In genomic region chr9:93173365-93174150, GRCh38 we compare ENCODE assay signal across 26 cellular contexts. TPM values are rescaled to one million over a fixed set of nuclear protein-coding genes. Genes with fewer than 3 reads are reported as not detected.
DNase-seq lines count a peak whose midpoint lies in the region; ATAC-seq and TF ChIP-seq lines count a peak whose summit lies in the region.
"Had no signal": no experiment of that assay in that cellular context is flagged by ENCODE, and none has a peak within 500 bp of the region (broad histone marks: within the 10 kb centered on the region; RNA-seq: fewer than 3 reads in every experiment).

No MANE protein-coding gene starts in this region.

- H3K36me3 ChIP-seq in mucosa of descending colon (ENCODE audit: low read depth) (no peaks in the 10 kb centered on the region), colonic mucosa (no peaks in the 10 kb centered on the region)
- H3K36me3 ChIP-seq: breast epithelium, thyroid gland had no signal

- H3K27ac Mint-ChIP-seq in activated naive CD8-positive, alpha-beta T cell treated with anti-CD3 and anti-CD28 coated beads, Interleukin-2, amount 10 ng/mL, durations not matched to agents 7 days and 5 days = peak overlapping the region; percentile 41
- no peak overlapping the region for H3K27ac Mint-ChIP-seq in activated naive CD8-positive, alpha-beta T cell treated with anti-CD3 and anti-CD28 coated beads for 36 hours
- H3K27ac Mint-ChIP-seq in T-cell (peak overlapping the region; percentile 65 to 80), type B pancreatic cell (peak overlapping the region; percentile 58)
- no peak overlapping the region for H3K27ac Mint-ChIP-seq in activated CD8-positive, alpha-beta T cell treated with anti-CD3 and anti-CD28 coated beads for 36 hours
- H3K27ac Mint-ChIP-seq: dendritic cell treated with granulocyte-macrophage colony-stimulating factor and Interleukin-4, amounts not matched to agents 40 ng/mL and 50 ng/mL, for 4 days; HFFc6; stimulated activated naive CD8-positive, alpha-beta T cell treated with anti-CD3 and anti-CD28 coated beads, Interleukin-15, Interleukin-2, amounts not matched to agents 100 ng/mL and 50 ng/mL, for 24 hours had no signal

- no peaks in the 10 kb centered on the region for H3K9me3 Mint-ChIP-seq in activated naive CD8-positive, alpha-beta T cell treated with anti-CD3 and anti-CD28 coated beads, Interleukin-2, amount 10 ng/mL, durations not matched to agents 7 days and 5 days
- no peaks in the 10 kb centered on the region for H3K9me3 Mint-ChIP-seq in activated naive CD8-positive, alpha-beta T cell treated with anti-CD3 and anti-CD28 coated beads for 36 hours
- H3K9me3 Mint-ChIP-seq in T-cell (no peaks in the 10 kb centered on the region), type B pancreatic cell (no peaks in the 10 kb centered on the region)
- no peaks in the 10 kb centered on the region for H3K9me3 Mint-ChIP-seq in activated CD8-positive, alpha-beta T cell treated with anti-CD3 and anti-CD28 coated beads for 36 hours
- H3K9me3 Mint-ChIP-seq: dendritic cell treated with granulocyte-macrophage colony-stimulating factor and Interleukin-4, amounts not matched to agents 40 ng/mL and 50 ng/mL, for 4 days; HFFc6; neural crest cell; stimulated activated naive CD8-positive, alpha-beta T cell treated with anti-CD3 and anti-CD28 coated beads, Interleukin-15, Interleukin-2, amounts not matched to agents 100 ng/mL and 50 ng/mL, for 24 hours had no signal

- TF ChIP-seq CTCF in mucosa of descending colon (IDR thresholded peaks at IDR 0.05) (no peak), type B pancreatic cell (conservative IDR thresholded peaks at IDR 0.05) (no peak), colonic mucosa (IDR thresholded peaks at IDR 0.05) (no peak)
- TF ChIP-seq CTCF in activated CD8-positive, alpha-beta T cell treated with anti-CD3 and anti-CD28 coated beads for 36 hours (IDR thresholded peaks at IDR 0.05) = no peak

- H3K36me3 Mint-ChIP-seq in activated naive CD8-positive, alpha-beta T cell treated with anti-CD3 and anti-CD28 coated beads, Interleukin-2, amount 10 ng/mL, durations not matched to agents 7 days and 5 days = no peaks in the 10 kb centered on the region
- H3K36me3 Mint-ChIP-seq in activated naive CD8-positive, alpha-beta T cell treated with anti-CD3 and anti-CD28 coated beads for 36 hours = no peaks in the 10 kb centered on the region
- H3K36me3 Mint-ChIP-seq in T-cell = no peaks in the 10 kb centered on the region
- H3K36me3 Mint-ChIP-seq in type B pancreatic cell = no peaks in the 10 kb centered on the region
- H3K36me3 Mint-ChIP-seq in activated CD8-positive, alpha-beta T cell treated with anti-CD3 and anti-CD28 coated beads for 36 hours (ENCODE audit: low read depth) = no peaks in the 10 kb centered on the region

- CTCF ChIA-PET in T-cell (lab: Charles Lee) = no interaction called here
- CTCF ChIA-PET in activated CD8-positive, alpha-beta T cell treated with anti-CD3 and anti-CD28 coated beads for 36 hours (lab: Charles Lee) = no interaction called here

- no peak for DNase-seq in activated naive CD8-positive, alpha-beta T cell treated with anti-CD3 and anti-CD28 coated beads, Interleukin-2, amount 10 ng/mL, durations not matched to agents 7 days and 5 days
- no peak for DNase-seq in activated naive CD8-positive, alpha-beta T cell treated with anti-CD3 and anti-CD28 coated beads for 36 hours
- no peak for DNase-seq in T-cell
- no peak for DNase-seq in mucosa of descending colon
- no peak for DNase-seq in type B pancreatic cell (ENCODE audit: extremely low spot score, unreplicated experiment)
- DNase-seq in colonic mucosa = no peak
- no peak for DNase-seq in activated CD8-positive, alpha-beta T cell treated with anti-CD3 and anti-CD28 coated beads for 36 hours
- DNase-seq: activated CD4-positive, alpha-beta T cell treated with anti-CD3 and anti-CD28 coated beads, Interleukin-2, amount 50 U/mL, for 4 hours; activated effector memory CD4-positive, alpha-beta T cell treated with anti-CD3 and anti-CD28 coated beads, Interleukin-2, amount 50 U/mL, for 16 hours; AML-193; DMS79 treated with DMSO at 0.1 percent for 48 hours; head of caudate nucleus; HFFc6; left cardiac atrium; NCI-H446; stimulated activated CD4-positive, alpha-beta T cell treated with anti-CD3 and anti-CD28 coated beads, Interleukin-4, amount 100 ng/mL, for 24 hours; thyroid gland had no signal

- H3K4me1 ChIP-seq in mucosa of descending colon (ENCODE audit: low read depth) (no peaks in the 10 kb centered on the region), colonic mucosa (peaks cover 4% of the 10 kb centered on the region)
- H3K4me1 ChIP-seq: breast epithelium, thyroid gland had no signal

- H3K9ac ChIP-seq in colonic mucosa (ENCODE audit: low read depth in 2 of 2, low read length in 2 of 2) = no peak overlapping the region

- no peak overlapping the region for H3K27ac ChIP-seq in colonic mucosa
- H3K27ac ChIP-seq: breast epithelium, SK-N-MC, thyroid gland had no signal

- no peak for ATAC-seq in activated naive CD8-positive, alpha-beta T cell treated with anti-CD3 and anti-CD28 coated beads, Interleukin-2, amount 10 ng/mL, durations not matched to agents 7 days and 5 days (ENCODE audit: low read depth)
- ATAC-seq in T-cell (replicated peaks in 1 of 4) (peak in 3 of 4 experiments; percentile 48 to 64 (median 49)), mucosa of descending colon (peak; percentile 35), GM21737 (IDR thresholded peaks at IDR 0.05; ENCODE audit: unreplicated experiment) (no peak)
- ATAC-seq in activated CD8-positive, alpha-beta T cell treated with anti-CD3 and anti-CD28 coated beads for 36 hours = no peak
- ATAC-seq: GM12878, left cardiac atrium had no signal

- no peak overlapping the region for H3K4me3 Mint-ChIP-seq in activated naive CD8-positive, alpha-beta T cell treated with anti-CD3 and anti-CD28 coated beads, Interleukin-2, amount 10 ng/mL, durations not matched to agents 7 days and 5 days
- H3K4me3 Mint-ChIP-seq in activated naive CD8-positive, alpha-beta T cell treated with anti-CD3 and anti-CD28 coated beads for 36 hours = no peak overlapping the region
- H3K4me3 Mint-ChIP-seq in T-cell (peak overlapping the region in 1 of 3 donors; percentile 1), type B pancreatic cell (peak overlapping the region; percentile 45)
- no peak overlapping the region for H3K4me3 Mint-ChIP-seq in activated CD8-positive, alpha-beta T cell treated with anti-CD3 and anti-CD28 coated beads for 36 hours
- H3K4me3 Mint-ChIP-seq: dendritic cell treated with granulocyte-macrophage colony-stimulating factor and Interleukin-4, amounts not matched to agents 40 ng/mL and 50 ng/mL, for 4 days; HFFc6; neural crest cell; stimulated activated naive CD8-positive, alpha-beta T cell treated with anti-CD3 and anti-CD28 coated beads, Interleukin-15, Interleukin-2, amounts not matched to agents 100 ng/mL and 50 ng/mL, for 24 hours had no signal

- H3K27me3 ChIP-seq in colonic mucosa = no peaks in the 10 kb centered on the region
- H3K27me3 ChIP-seq: thyroid gland had no signal

- H3K4me1 Mint-ChIP-seq in activated naive CD8-positive, alpha-beta T cell treated with anti-CD3 and anti-CD28 coated beads, Interleukin-2, amount 10 ng/mL, durations not matched to agents 7 days and 5 days = no peaks in the 10 kb centered on the region
- H3K4me1 Mint-ChIP-seq in activated naive CD8-positive, alpha-beta T cell treated with anti-CD3 and anti-CD28 coated beads for 36 hours = no peaks in the 10 kb centered on the region
- H3K4me1 Mint-ChIP-seq in T-cell (peaks cover 0 to 5% (median 3%) of the 10 kb centered on the region in 3 donors), type B pancreatic cell (ENCODE audit: unreplicated experiment) (peaks cover 16% of the 10 kb centered on the region)
- H3K4me1 Mint-ChIP-seq in activated CD8-positive, alpha-beta T cell treated with anti-CD3 and anti-CD28 coated beads for 36 hours (ENCODE audit: low read depth) = peaks cover 2% of the 10 kb centered on the region

- H3K27me3 Mint-ChIP-seq in activated naive CD8-positive, alpha-beta T cell treated with anti-CD3 and anti-CD28 coated beads, Interleukin-2, amount 10 ng/mL, durations not matched to agents 7 days and 5 days = peaks cover 16% of the 10 kb centered on the region
- no peaks in the 10 kb centered on the region for H3K27me3 Mint-ChIP-seq in activated naive CD8-positive, alpha-beta T cell treated with anti-CD3 and anti-CD28 coated beads for 36 hours
- H3K27me3 Mint-ChIP-seq in T-cell = no peaks in the 10 kb centered on the region
- H3K27me3 Mint-ChIP-seq in type B pancreatic cell = no peaks in the 10 kb centered on the region
- no peaks in the 10 kb centered on the region for H3K27me3 Mint-ChIP-seq in activated CD8-positive, alpha-beta T cell treated with anti-CD3 and anti-CD28 coated beads for 36 hours
- H3K27me3 Mint-ChIP-seq: stimulated activated naive CD8-positive, alpha-beta T cell treated with anti-CD3 and anti-CD28 coated beads, Interleukin-15, Interleukin-2, amounts not matched to agents 100 ng/mL and 50 ng/mL, for 24 hours had no signal

- no peaks in the 10 kb centered on the region for H3K9me3 ChIP-seq in mucosa of descending colon
- H3K9me3 ChIP-seq in colonic mucosa = no peaks in the 10 kb centered on the region
- H3K9me3 ChIP-seq: breast epithelium, thyroid gland had no signal

- H3K4me3 ChIP-seq in mucosa of descending colon = no peak overlapping the region
- no peak overlapping the region for H3K4me3 ChIP-seq in colonic mucosa
- H3K4me3 ChIP-seq: breast epithelium, GM12878, SK-N-MC, smooth muscle cell, thyroid gland had no signal

- POLR2A ChIA-PET in activated naive CD8-positive, alpha-beta T cell treated with anti-CD3 and anti-CD28 coated beads, Interleukin-2, amount 10 ng/mL, durations not matched to agents 7 days and 5 days (lab: Charles Lee) = no interaction called here
- POLR2A ChIA-PET in T-cell (lab: Charles Lee) = no interaction called here
- POLR2A ChIA-PET in activated CD8-positive, alpha-beta T cell treated with anti-CD3 and anti-CD28 coated beads for 36 hours (lab: Charles Lee) = interaction anchor here (0.6 kb wide), 1 partner anchor 161 kb away, joined by 3 read pairs; no protein-coding TSS in a partner anchor

- intact Hi-C loops in mucosa of descending colon (cut with DNase I, micrococcal nuclease) (no loop called here), colonic mucosa (cut with DNase I) (no loop called here)
- intact Hi-C loops in activated CD8-positive, alpha-beta T cell treated with anti-CD3 and anti-CD28 coated beads for 36 hours (cut with micrococcal nuclease) = no loop called here

RNA-seq across cellular contexts. Expression of gene WNK2, which starts 10.4 kb away (rescaled TPM):
- under 1 TPM in 1 of 2 experiments, not detected in 1; 0.25 TPM for total RNA-seq in activated naive CD8-positive, alpha-beta T cell treated with anti-CD3 and anti-CD28 coated beads, Interleukin-2, amount 10 ng/mL, durations not matched to agents 7 days and 5 days
- total RNA-seq in activated naive CD8-positive, alpha-beta T cell treated with anti-CD3 and anti-CD28 coated beads for 36 hours = under 1 TPM; 0.88 to 0.89 TPM
- total RNA-seq in T-cell (under 1 TPM; 0.12 to 0.95 (median 0.48) TPM), mucosa of descending colon (100 to 1,000 TPM; 175 to 276 (median 201) TPM), type B pancreatic cell (ENCODE audit: low replicate concordance) (47.2 and 75.5 TPM in 2 replicates), colonic mucosa (100 to 1,000 TPM; 161 to 238 TPM)
- 1 to 10 TPM; 1.7 to 2.8 TPM for total RNA-seq in activated CD8-positive, alpha-beta T cell treated with anti-CD3 and anti-CD28 coated beads for 36 hours
- total RNA-seq: A172, HFFc6 had no signal

RNA-seq across cellular contexts. Expression of gene NINJ1, which starts 39.5 kb away (rescaled TPM):
- 10 to 100 TPM; 29.5 to 30.4 TPM for total RNA-seq in activated naive CD8-positive, alpha-beta T cell treated with anti-CD3 and anti-CD28 coated beads, Interleukin-2, amount 10 ng/mL, durations not matched to agents 7 days and 5 days
- total RNA-seq in activated naive CD8-positive, alpha-beta T cell treated with anti-CD3 and anti-CD28 coated beads for 36 hours = 10 to 100 TPM; 74.9 to 77.8 TPM
- 100 to 1,000 TPM in 1 of 5 donors, 10 to 100 TPM in 4; 29.2 to 110 (median 32.0) TPM for total RNA-seq in T-cell
- total RNA-seq in mucosa of descending colon = 10 to 100 TPM; 19.5 to 68.9 (median 23.2) TPM
- 19.4 and 21.6 TPM in 2 replicates for total RNA-seq in type B pancreatic cell (ENCODE audit: low replicate concordance)
- 10 to 100 TPM; 24.5 to 29.4 TPM for total RNA-seq in colonic mucosa
- 100 to 1,000 TPM; 118 to 120 TPM for total RNA-seq in activated CD8-positive, alpha-beta T cell treated with anti-CD3 and anti-CD28 coated beads for 36 hours

Comparison
In these comparisons a context has a peak if more than half of its experiments do, and no peak if none do; other contexts are left out.
1. H3K27ac Mint-ChIP-seq: peak in activated naive CD8-positive, alpha-beta T cell treated with anti-CD3 and anti-CD28 coated beads, Interleukin-2, amount 10 ng/mL, durations not matched to agents 7 days and 5 days (single experiment), T-cell (2 of 2) and type B pancreatic cell (single experiment); none in activated naive CD8-positive, alpha-beta T cell treated with anti-CD3 and anti-CD28 coated beads for 36 hours (single experiment) and activated CD8-positive, alpha-beta T cell treated with anti-CD3 and anti-CD28 coated beads for 36 hours (single experiment).
2. ATAC-seq: peak in T-cell (3 of 4) and mucosa of descending colon (single experiment); none in activated naive CD8-positive, alpha-beta T cell treated with anti-CD3 and anti-CD28 coated beads, Interleukin-2, amount 10 ng/mL, durations not matched to agents 7 days and 5 days (single experiment), GM21737 (single experiment) and activated CD8-positive, alpha-beta T cell treated with anti-CD3 and anti-CD28 coated beads for 36 hours (single experiment).
3. RNA of gene WNK2, which starts 10.4 kb away (total RNA-seq): 161 to 238 TPM in colonic mucosa, 175 to 276 TPM in mucosa of descending colon and 47.2 to 75.5 TPM in type B pancreatic cell; 1.7 to 2.8 TPM in activated CD8-positive, alpha-beta T cell treated with anti-CD3 and anti-CD28 coated beads for 36 hours, 0.88 to 0.89 TPM in activated naive CD8-positive, alpha-beta T cell treated with anti-CD3 and anti-CD28 coated beads for 36 hours, 0.12 to 0.95 TPM in T-cell and 0.25 TPM in activated naive CD8-positive, alpha-beta T cell treated with anti-CD3 and anti-CD28 coated beads, Interleukin-2, amount 10 ng/mL, durations not matched to agents 7 days and 5 days; every median in the first group is over 10 times any median in the second.